ENCODE assay signal across 8 cellular contexts in genomic region chr6:115896538-115897129, GRCh38.
DNase-seq lines count a peak whose midpoint lies in the region; ATAC-seq, FAIRE-seq and TF ChIP-seq lines count a peak whose summit lies in the region.

No MANE protein-coding gene starts in this region.

- TF ChIP-seq CTCF in DOHH2 (IDR thresholded peaks at IDR 0.05; ENCODE audit: low read depth, low read length, poor library complexity, severe bottlenecking) (peak; percentile 75), MM.1S (IDR thresholded peaks at IDR 0.05; ENCODE audit: low read length) (peak; percentile 76)

- no peak overlapping the region for H2AFZ ChIP-seq in MM.1S (ENCODE audit: low read length)

- H4K20me1 ChIP-seq in DOHH2 (ENCODE audit: control insufficient read depth, insufficient read depth, low read depth, low read length), result no peaks in the 10 kb centered on the region
- H4K20me1 ChIP-seq in MM.1S (ENCODE audit: insufficient read depth, low read length), result no peaks in the 10 kb centered on the region

- H3K4me1 ChIP-seq in DOHH2 (ENCODE audit: control insufficient read depth, low read length) (no peaks in the 10 kb centered on the region), MM.1S (ENCODE audit: low read length) (no peaks in the 10 kb centered on the region), adipocyte (ENCODE audit: control insufficient read depth, insufficient read depth, low read length) (peaks cover 6% of the 10 kb centered on the region)

- DNase-seq in MM.1S (peak; percentile 22), adipocyte (ENCODE audit: low read depth) (peak; percentile 82), cerebellum (ENCODE audit: low spot score) (no peak), 8988T (no peak), posterior vena cava (ENCODE audit: low spot score) (no peak)

- no peak overlapping the region for H3K27ac ChIP-seq in DOHH2 (ENCODE audit: low read depth, low read length)
- H3K27ac ChIP-seq in MM.1S (ENCODE audit: low read length), result no peak overlapping the region

- H3F3A ChIP-seq in DOHH2 (ENCODE audit: control insufficient read depth, insufficient read depth) (no peaks in the 10 kb centered on the region), MM.1S (ENCODE audit: insufficient read depth, low read length) (no peaks in the 10 kb centered on the region)

- H3K9me3 ChIP-seq in DOHH2 (ENCODE audit: control insufficient read depth, insufficient read depth, low read length), result no peaks in the 10 kb centered on the region
- no peaks in the 10 kb centered on the region for H3K9me3 ChIP-seq in MM.1S (replicated peaks; ENCODE audit: insufficient read depth, low read length)
- H3K9me3 ChIP-seq in adipocyte (ENCODE audit: control insufficient read depth, low read length), result no peaks in the 10 kb centered on the region

- peak; percentile 99 for FAIRE-seq in islet of Langerhans (lab: Jason Lieb, UNC)

- no peak overlapping the region for H3K4me3 ChIP-seq in DOHH2 (ENCODE audit: low read length)
- H3K4me3 ChIP-seq in MM.1S (ENCODE audit: low read length), result no peak overlapping the region
- H3K4me3 ChIP-seq in adipocyte (ENCODE audit: low read length), result no peak overlapping the region

- H3K36me3 ChIP-seq in DOHH2 (ENCODE audit: control insufficient read depth, low read length), result no peaks in the 10 kb centered on the region
- H3K36me3 ChIP-seq in MM.1S (replicated peaks; ENCODE audit: insufficient read depth, low read length), result no peaks in the 10 kb centered on the region
- no peaks in the 10 kb centered on the region for H3K36me3 ChIP-seq in adipocyte (ENCODE audit: control insufficient read depth, insufficient read depth, low read length, severe bottlenecking)

- H3K9me2 ChIP-seq in DOHH2 (replicated peaks; ENCODE audit: control insufficient read depth, low read length), result no peaks in the 10 kb centered on the region
- no peaks in the 10 kb centered on the region for H3K9me2 ChIP-seq in MM.1S (replicated peaks; ENCODE audit: insufficient read depth, low read length)

- H3K4me2 ChIP-seq in DOHH2 (ENCODE audit: low read length) (no peak overlapping the region), MM.1S (ENCODE audit: low read depth, low read length) (no peak overlapping the region)

- H3K79me2 ChIP-seq in DOHH2 (ENCODE audit: control insufficient read depth, low read length), result no peaks in the 10 kb centered on the region
- no peaks in the 10 kb centered on the region for H3K79me2 ChIP-seq in MM.1S (ENCODE audit: low read length)

- intact Hi-C loops in posterior vena cava (cut with DNase I), result no loop called here

- H3K9ac ChIP-seq in MM.1S (ENCODE audit: low read length) (no peak overlapping the region), adipocyte (ENCODE audit: low read length) (no peak overlapping the region)

- H3K27me3 ChIP-seq in DOHH2 (ENCODE audit: control insufficient read depth, low read length) (no peaks in the 10 kb centered on the region), MM.1S (replicated peaks; ENCODE audit: insufficient read depth, low read length) (no peaks in the 10 kb centered on the region), adipocyte (replicated peaks; ENCODE audit: control insufficient read depth, insufficient read depth, low read length) (no peaks in the 10 kb centered on the region)

- peak; percentile 34 for ATAC-seq in GM21360 (IDR thresholded peaks at IDR 0.05; ENCODE audit: unreplicated experiment)

Comparison
In these comparisons a context has a peak if more than half of its experiments do, and no peak if none do; other contexts are left out.
1. DNase-seq: peak in MM.1S (single experiment) and adipocyte (single experiment); none in cerebellum (single experiment), 8988T (single experiment) and posterior vena cava (single experiment).